ENCODE assay signal across 19 cellular contexts in genomic region chr20:51258582-51259175, GRCh38.
A peak's percentile ranks its signal among the peaks of the same experiment; 100 is the strongest.
DNase-seq lines count a peak whose midpoint lies in the region; ATAC-seq and TF ChIP-seq lines count a peak whose summit lies in the region.
"Had no signal": no experiment of that assay in that cellular context is flagged by ENCODE, and none has a peak within 500 bp of the region (broad histone marks: within the 10 kb centered on the region; RNA-seq: fewer than 3 reads in every experiment).

No MANE protein-coding gene starts in this region.

- peaks cover 8% of the 10 kb centered on the region for H3K36me3 Mint-ChIP-seq in endodermal cell (ENCODE audit: low read depth)
- no peaks in the 10 kb centered on the region for H3K36me3 Mint-ChIP-seq in neural progenitor cell
- no peaks in the 10 kb centered on the region for H3K36me3 Mint-ChIP-seq in stimulated activated naive B cell treated with anti-CD40 and anti-IgM and Interleukin-4, amounts not matched to agents 10 μg/mL and 1 μg/mL and 100 μg/mL, for 72 hours

- H3K27me3 ChIP-seq in endodermal cell (ENCODE audit: control insufficient read depth, insufficient read depth, low read length, poor library complexity, severe bottlenecking) (no peaks in the 10 kb centered on the region), neural progenitor cell (no peaks in the 10 kb centered on the region), A673 (replicated peaks; ENCODE audit: insufficient read depth, low read depth, low read length, poor library complexity) (peaks cover 4% of the 10 kb centered on the region)
- H3K27me3 ChIP-seq: right lobe of liver, upper lobe of left lung had no signal

- BruUV-seq in A673 (replicated peaks; lab: Mats Ljungman, UMichigan) = no TSS peak

- H3K9me3 ChIP-seq in endodermal cell (ENCODE audit: control insufficient read depth, low read length) = peaks cover 5% of the 10 kb centered on the region
- H3K9me3 ChIP-seq in neural progenitor cell (ENCODE audit: low read depth) = no peaks in the 10 kb centered on the region
- no peaks in the 10 kb centered on the region for H3K9me3 ChIP-seq in A673 (ENCODE audit: low read depth, low read length, poor library complexity, severe bottlenecking)
- H3K9me3 ChIP-seq: lower lobe of right lung, right lobe of liver, upper lobe of left lung had no signal

- H3K4me2 ChIP-seq in neural progenitor cell = no peak overlapping the region

- DNase-seq in COLO829 (ENCODE audit: low spot score) (peak; percentile 17), LoVo (ENCODE audit: low spot score) (peak; percentile 48), endodermal cell (no peak), neural progenitor cell (ENCODE audit: low spot score) (peak; percentile 12), NCI-H2029 treated with DMSO at 0.1 percent for 48 hours (lab: John Stamatoyannopoulos, UW) (no peak), A673 (ENCODE audit: low spot score) (no peak), hypothalamus (lab: John Stamatoyannopoulos, UW) (no peak)
- DNase-seq in stimulated activated naive B cell treated with anti-CD40 and anti-IgM and Interleukin-4, amounts not matched to agents 10 μg/mL and 1 μg/mL and 100 μg/mL, for 72 hours = no peak
- DNase-seq: activated CD4-positive, alpha-beta T cell treated with anti-CD3 and anti-CD28 coated beads, Interleukin-2, amount 10 ng/mL, durations not matched to agents 24 days and 14 days; activated T-cell treated with anti-CD3 and anti-CD28 coated beads, Interleukin-2, amount 50 U/mL, for 48 hours; DMS 273 treated with DMSO at 0.1 percent for 48 hours; hippocampal formation; lower lobe of right lung; right lobe of liver; Right ventricle myocardium superior; stimulated activated CD4-positive, alpha-beta T cell treated with anti-CD3 and anti-CD28 coated beads, Interleukin-2, amount 100 ng/mL, for 48 hours; T-helper 9 cell; upper lobe of left lung had no signal

- H3K4me1 ChIP-seq in endodermal cell (ENCODE audit: control insufficient read depth, insufficient read depth, low read length) (no peaks in the 10 kb centered on the region), neural progenitor cell (peaks cover 22% of the 10 kb centered on the region), A673 (ENCODE audit: insufficient read depth, low read length, poor library complexity, severe bottlenecking) (no peaks in the 10 kb centered on the region)
- H3K4me1 ChIP-seq: lower lobe of right lung, right lobe of liver, upper lobe of left lung had no signal

- peaks cover 7% of the 10 kb centered on the region for H3F3A ChIP-seq in neural progenitor cell (ENCODE audit: low read depth)

- H2AFZ ChIP-seq in neural progenitor cell (replicated peaks) = no peak overlapping the region

- CTCF ChIA-PET in A673 (lab: Charles Lee) = no interaction called here

- H3K4me1 Mint-ChIP-seq in endodermal cell = peaks cover 23% of the 10 kb centered on the region
- peaks cover 27% of the 10 kb centered on the region for H3K4me1 Mint-ChIP-seq in neural progenitor cell
- no peaks in the 10 kb centered on the region for H3K4me1 Mint-ChIP-seq in stimulated activated naive B cell treated with anti-CD40 and anti-IgM and Interleukin-4, amounts not matched to agents 10 μg/mL and 1 μg/mL and 100 μg/mL, for 72 hours
- H3K4me1 Mint-ChIP-seq: activated CD4-positive, alpha-beta T cell treated with anti-CD3 and anti-CD28 coated beads, Interleukin-2, amount 10 ng/mL, durations not matched to agents 24 days and 14 days had no signal

- H3K4me3 ChIP-seq in endodermal cell (ENCODE audit: low read length) (no peak overlapping the region), neural progenitor cell (no peak overlapping the region), A673 (ENCODE audit: low read depth, low read length, poor library complexity, severe bottlenecking) (no peak overlapping the region)
- H3K4me3 ChIP-seq: coronary artery, lower lobe of right lung, right lobe of liver, upper lobe of left lung had no signal

- no peak overlapping the region for H3K27ac ChIP-seq in endodermal cell (ENCODE audit: low read depth, low read length)
- H3K27ac ChIP-seq in neural progenitor cell = no peak overlapping the region
- H3K27ac ChIP-seq in A673 (ENCODE audit: low read depth, low read length, poor library complexity, severe bottlenecking) = no peak overlapping the region
- H3K27ac ChIP-seq: coronary artery, lower lobe of right lung, right lobe of liver, upper lobe of left lung had no signal

- ATAC-seq in stimulated activated naive B cell treated with anti-CD40 and anti-IgM and Interleukin-4, amounts not matched to agents 10 μg/mL and 1 μg/mL and 100 μg/mL, for 72 hours (replicated peaks) = no peak
- ATAC-seq: right lobe of liver had no signal

- H4K20me1 ChIP-seq in neural progenitor cell (ENCODE audit: low read depth) = no peaks in the 10 kb centered on the region

- H3K9me3 Mint-ChIP-seq in endodermal cell = peaks cover 4% of the 10 kb centered on the region
- peaks cover 5% of the 10 kb centered on the region for H3K9me3 Mint-ChIP-seq in neural progenitor cell
- no peaks in the 10 kb centered on the region for H3K9me3 Mint-ChIP-seq in stimulated activated naive B cell treated with anti-CD40 and anti-IgM and Interleukin-4, amounts not matched to agents 10 μg/mL and 1 μg/mL and 100 μg/mL, for 72 hours
- H3K9me3 Mint-ChIP-seq: activated CD4-positive, alpha-beta T cell treated with anti-CD3 and anti-CD28 coated beads, Interleukin-2, amount 10 ng/mL, durations not matched to agents 24 days and 14 days had no signal

- H3K27me3 Mint-ChIP-seq in endodermal cell (ENCODE audit: insufficient read depth) (peaks cover under 1% of the 10 kb centered on the region), neural progenitor cell (ENCODE audit: insufficient read depth, low read depth) (peaks cover 10% of the 10 kb centered on the region)
- H3K27me3 Mint-ChIP-seq in stimulated activated naive B cell treated with anti-CD40 and anti-IgM and Interleukin-4, amounts not matched to agents 10 μg/mL and 1 μg/mL and 100 μg/mL, for 72 hours = peaks cover 19 to 31% of the 10 kb centered on the region in 2 donors

- H3K4me3 Mint-ChIP-seq in endodermal cell (no peak overlapping the region), neural progenitor cell (no peak overlapping the region)
- no peak overlapping the region for H3K4me3 Mint-ChIP-seq in stimulated activated naive B cell treated with anti-CD40 and anti-IgM and Interleukin-4, amounts not matched to agents 10 μg/mL and 1 μg/mL and 100 μg/mL, for 72 hours
- H3K4me3 Mint-ChIP-seq: activated CD4-positive, alpha-beta T cell treated with anti-CD3 and anti-CD28 coated beads, Interleukin-2, amount 10 ng/mL, durations not matched to agents 24 days and 14 days had no signal

- TF ChIP-seq CTCF in endodermal cell (conservative IDR thresholded peaks at IDR 0.05) (no peak), neural progenitor cell (IDR thresholded peaks at IDR 0.05) (no peak), A673 (conservative IDR thresholded peaks at IDR 0.05; ENCODE audit: low read depth, low read length) (no peak)

- H3K9ac ChIP-seq in endodermal cell (ENCODE audit: extremely low read depth, low read length, poor library complexity, severe bottlenecking) = no peak overlapping the region
- no peak overlapping the region for H3K9ac ChIP-seq in neural progenitor cell

- intact Hi-C loops in A673 (cut with micrococcal nuclease; ENCODE audit: unreplicated experiment) = no loop called here

- no peaks in the 10 kb centered on the region for H3K79me2 ChIP-seq in neural progenitor cell (ENCODE audit: low read depth)

- 89 to 100% methylated on average over 2 to 3 of the region's 3 CpGs for WGBS in endodermal cell (ENCODE audit: insufficient coverage in 1 of 2, insufficient read length in 1 of 2), 2 experiments

- no peaks in the 10 kb centered on the region for H3K36me3 ChIP-seq in endodermal cell (ENCODE audit: control insufficient read depth, insufficient read depth, low read length)
- no peaks in the 10 kb centered on the region for H3K36me3 ChIP-seq in neural progenitor cell
- H3K36me3 ChIP-seq in A673 (ENCODE audit: insufficient read depth, low read length, poor library complexity, severe bottlenecking) = no peaks in the 10 kb centered on the region
- H3K36me3 ChIP-seq: lower lobe of right lung, right lobe of liver, upper lobe of left lung had no signal

- H3K27ac Mint-ChIP-seq in endodermal cell (peak overlapping the region; percentile 74), neural progenitor cell (no peak overlapping the region)
- no peak overlapping the region for H3K27ac Mint-ChIP-seq in stimulated activated naive B cell treated with anti-CD40 and anti-IgM and Interleukin-4, amounts not matched to agents 10 μg/mL and 1 μg/mL and 100 μg/mL, for 72 hours
- H3K27ac Mint-ChIP-seq: activated CD4-positive, alpha-beta T cell treated with anti-CD3 and anti-CD28 coated beads, Interleukin-2, amount 10 ng/mL, durations not matched to agents 24 days and 14 days had no signal

- POLR2A ChIA-PET in A673 (lab: Charles Lee; ENCODE audit: low non-redundant PET) = no interaction called here

Comparison
In these comparisons a context has a peak if more than half of its experiments do, and no peak if none do; other contexts are left out.
1. DNase-seq: peak in COLO829 (single experiment), LoVo (single experiment) and neural progenitor cell (single experiment); none in endodermal cell (single experiment), NCI-H2029 treated with DMSO at 0.1 percent for 48 hours (single experiment), A673 (single experiment), stimulated activated naive B cell treated with anti-CD40 and anti-IgM and Interleukin-4, amounts not matched to agents 10 μg/mL and 1 μg/mL and 100 μg/mL, for 72 hours (single experiment) and hypothalamus (0 of 51).